Comparison of ENCODE assay signal across 1 cellular context in the genomic region with DNA sequence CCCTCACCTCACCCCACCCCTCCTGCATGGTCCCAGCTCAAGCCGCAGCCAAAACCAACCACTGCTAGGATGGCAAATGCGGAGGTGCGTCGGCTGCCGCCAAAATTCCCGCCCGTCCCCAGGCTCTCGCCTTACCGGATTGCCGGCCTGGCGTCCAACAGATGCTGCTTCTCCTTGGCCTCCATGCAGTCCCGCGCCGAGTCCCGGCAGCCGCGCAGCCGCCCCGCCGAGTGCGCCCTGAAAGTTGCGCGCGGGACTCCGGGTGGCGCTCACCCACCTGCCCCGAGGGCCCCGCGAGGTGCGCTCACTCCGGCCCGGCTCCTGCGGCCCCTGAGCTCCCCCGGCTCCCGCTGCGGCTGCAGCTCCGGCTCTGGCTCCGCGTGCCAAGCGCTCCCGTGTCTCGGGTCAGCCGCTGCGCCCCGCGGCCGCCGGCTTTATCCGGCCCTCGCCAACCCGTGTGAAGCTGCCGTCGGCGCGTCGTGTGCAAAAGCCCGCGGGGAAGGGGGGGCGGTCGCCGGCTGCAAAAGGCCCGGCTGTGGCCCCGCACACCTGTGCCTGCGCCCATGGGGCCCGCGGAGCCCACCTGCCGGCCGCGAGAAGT.
TF ChIP-seq lines count a peak whose summit lies in the region.

A gene with protein sequence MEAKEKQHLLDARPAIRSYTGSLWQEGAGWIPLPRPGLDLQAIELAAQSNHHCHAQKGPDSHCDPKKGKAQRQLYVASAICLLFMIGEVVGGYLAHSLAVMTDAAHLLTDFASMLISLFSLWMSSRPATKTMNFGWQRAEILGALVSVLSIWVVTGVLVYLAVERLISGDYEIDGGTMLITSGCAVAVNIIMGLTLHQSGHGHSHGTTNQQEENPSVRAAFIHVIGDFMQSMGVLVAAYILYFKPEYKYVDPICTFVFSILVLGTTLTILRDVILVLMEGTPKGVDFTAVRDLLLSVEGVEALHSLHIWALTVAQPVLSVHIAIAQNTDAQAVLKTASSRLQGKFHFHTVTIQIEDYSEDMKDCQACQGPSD (minus strand): TSS at position 407 of the 601 bp plus-strand sequence. CDS start 222 bp downstream, at position 185.

TF ChIP-seq in IMR-90, 13 proteins besides CTCF, POLR2A, EP300 and RAD21:
- TF ChIP-seq, protein P1, sequence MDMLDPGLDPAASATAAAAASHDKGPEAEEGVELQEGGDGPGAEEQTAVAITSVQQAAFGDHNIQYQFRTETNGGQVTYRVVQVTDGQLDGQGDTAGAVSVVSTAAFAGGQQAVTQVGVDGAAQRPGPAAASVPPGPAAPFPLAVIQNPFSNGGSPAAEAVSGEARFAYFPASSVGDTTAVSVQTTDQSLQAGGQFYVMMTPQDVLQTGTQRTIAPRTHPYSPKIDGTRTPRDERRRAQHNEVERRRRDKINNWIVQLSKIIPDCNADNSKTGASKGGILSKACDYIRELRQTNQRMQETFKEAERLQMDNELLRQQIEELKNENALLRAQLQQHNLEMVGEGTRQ (IDR thresholded peaks at IDR 0.05; ENCODE audit: low read depth, low read length), result no peak
- TF ChIP-seq MAZ (IDR thresholded peaks at IDR 0.05; ENCODE audit: borderline replicate concordance, low read depth, low read length) (no peak), MAFK (IDR thresholded peaks at IDR 0.05; ENCODE audit: low read depth, low read length) (no peak), FOS (IDR thresholded peaks at IDR 0.05; ENCODE audit: low read depth, low read length) (no peak), CHD1 (IDR thresholded peaks at IDR 0.05; ENCODE audit: low read depth, low read length) (no peak), SMC3 (IDR thresholded peaks at IDR 0.05; ENCODE audit: low read depth, low read length) (no peak), RFX5 (IDR thresholded peaks at IDR 0.05; ENCODE audit: low read depth, low read length) (no peak), CEBPB (IDR thresholded peaks at IDR 0.05; ENCODE audit: low read depth, low read length) (no peak), RCOR1 (IDR thresholded peaks at IDR 0.05; ENCODE audit: insufficient replicate concordance, low read length) (no peak), NFE2L2 (IDR thresholded peaks at IDR 0.05; ENCODE audit: low read depth, low read length) (no peak), BHLHE40 (IDR thresholded peaks at IDR 0.05; ENCODE audit: low read depth, low read length) (no peak), MXI1 (IDR thresholded peaks at IDR 0.05; ENCODE audit: borderline replicate concordance, low read depth, low read length) (no peak)
- TF ChIP-seq, protein P2, sequence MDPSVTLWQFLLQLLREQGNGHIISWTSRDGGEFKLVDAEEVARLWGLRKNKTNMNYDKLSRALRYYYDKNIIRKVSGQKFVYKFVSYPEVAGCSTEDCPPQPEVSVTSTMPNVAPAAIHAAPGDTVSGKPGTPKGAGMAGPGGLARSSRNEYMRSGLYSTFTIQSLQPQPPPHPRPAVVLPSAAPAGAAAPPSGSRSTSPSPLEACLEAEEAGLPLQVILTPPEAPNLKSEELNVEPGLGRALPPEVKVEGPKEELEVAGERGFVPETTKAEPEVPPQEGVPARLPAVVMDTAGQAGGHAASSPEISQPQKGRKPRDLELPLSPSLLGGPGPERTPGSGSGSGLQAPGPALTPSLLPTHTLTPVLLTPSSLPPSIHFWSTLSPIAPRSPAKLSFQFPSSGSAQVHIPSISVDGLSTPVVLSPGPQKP (IDR thresholded peaks at IDR 0.05; ENCODE audit: borderline replicate concordance, low read depth, low read length), result no peak
